ENCODE assay signal across 23 cellular contexts in genomic region chr3:173622156-173622555, GRCh38.
DNase-seq lines count a peak whose midpoint lies in the region; ATAC-seq and TF ChIP-seq lines count a peak whose summit lies in the region.
"Had no signal": no experiment of that assay in that cellular context is flagged by ENCODE, and none has a peak within 500 bp of the region (broad histone marks: within the 10 kb centered on the region; RNA-seq: fewer than 3 reads in every experiment).

No MANE protein-coding gene starts in this region.

- H2AFZ ChIP-seq in KMS-11 (ENCODE audit: low read depth) (no peak overlapping the region), neural cell (ENCODE audit: low read depth, low read length) (no peak overlapping the region)
- H2AFZ ChIP-seq: GM23338, parathyroid adenoma had no signal

- no peak for ATAC-seq in HG02571 (IDR thresholded peaks at IDR 0.05; ENCODE audit: unreplicated experiment)
- ATAC-seq: activated CD8-positive, alpha-beta T cell treated with anti-CD3 and anti-CD28 coated beads, Interleukin-2, amount 10 ng/mL, durations not matched to agents 7 days and 5 days; GM23338; left ventricle myocardium superior; natural killer cell had no signal

- H4K20me1 ChIP-seq in BLaER1: no peaks in the 10 kb centered on the region
- no peaks in the 10 kb centered on the region for H4K20me1 ChIP-seq in KMS-11 (ENCODE audit: insufficient read depth)
- H4K20me1 ChIP-seq in neural cell (ENCODE audit: insufficient read depth): no peaks in the 10 kb centered on the region

- H3K27ac ChIP-seq in BLaER1 (no peak overlapping the region), KMS-11 (no peak overlapping the region), neural cell (ENCODE audit: low read length) (peak overlapping the region; percentile 0)
- H3K27ac ChIP-seq: cardiac muscle cell, HL-60, parathyroid adenoma, sigmoid colon had no signal

- H3K27me3 ChIP-seq in BLaER1 (no peaks in the 10 kb centered on the region), KMS-11 (ENCODE audit: insufficient read depth, low read depth) (no peaks in the 10 kb centered on the region), neural cell (ENCODE audit: insufficient read depth, low read depth, low read length) (no peaks in the 10 kb centered on the region)
- H3K27me3 ChIP-seq: cardiac muscle cell, sigmoid colon had no signal

- H3K9ac ChIP-seq in BLaER1 (no peak overlapping the region), KMS-11 (no peak overlapping the region), neural cell (ENCODE audit: low read length) (no peak overlapping the region)
- H3K9ac ChIP-seq: parathyroid adenoma had no signal

- TF ChIP-seq EP300 in neural cell (conservative IDR thresholded peaks at IDR 0.05; ENCODE audit: poor library complexity, severe bottlenecking): no peak

- H3K36me3 ChIP-seq in BLaER1: no peaks in the 10 kb centered on the region
- H3K36me3 ChIP-seq in KMS-11 (ENCODE audit: insufficient read depth): no peaks in the 10 kb centered on the region
- H3K36me3 ChIP-seq in neural cell (ENCODE audit: insufficient read depth, low read length): no peaks in the 10 kb centered on the region
- H3K36me3 ChIP-seq: cardiac muscle cell, sigmoid colon had no signal

- H3K9me3 ChIP-seq in BLaER1: no peaks in the 10 kb centered on the region
- H3K9me3 ChIP-seq in neural cell (ENCODE audit: low read length): no peaks in the 10 kb centered on the region
- H3K9me3 ChIP-seq: sigmoid colon had no signal

- TF ChIP-seq RAD21 in neural cell (conservative IDR thresholded peaks at IDR 0.05): no peak

- H3K79me2 ChIP-seq in KMS-11 (ENCODE audit: insufficient read depth, low read depth) (no peaks in the 10 kb centered on the region), neural cell (replicated peaks; ENCODE audit: insufficient read depth, low read length) (no peaks in the 10 kb centered on the region)
- H3K79me2 ChIP-seq: parathyroid adenoma had no signal

- no peak overlapping the region for H3K4me3 ChIP-seq in BLaER1
- no peak overlapping the region for H3K4me3 ChIP-seq in KMS-11 (IDR thresholded peaks at IDR 0.05; ENCODE audit: insufficient read depth, low read depth, low read length)
- H3K4me3 ChIP-seq in neural cell (ENCODE audit: low read length): no peak overlapping the region
- H3K4me3 ChIP-seq: cardiac muscle cell, GM23338, sigmoid colon had no signal

- H3K4me2 ChIP-seq in BLaER1: peak overlapping the region; percentile 41
- H3K4me2 ChIP-seq in KMS-11: peak overlapping the region; percentile 33
- H3K4me2 ChIP-seq in neural cell (ENCODE audit: low read length): no peak overlapping the region
- H3K4me2 ChIP-seq: GM23338 had no signal

- no peaks in the 10 kb centered on the region for H3K9me2 ChIP-seq in neural cell (ENCODE audit: insufficient read depth, low read length)

- TF ChIP-seq CTCF in KMS-11 (conservative IDR thresholded peaks at IDR 0.05; ENCODE audit: low read depth, low read length) (no peak), neural cell (IDR thresholded peaks at IDR 0.05; ENCODE audit: poor library complexity, severe bottlenecking) (no peak)

- DNase-seq in cerebellar cortex (ENCODE audit: low spot score) (peak; percentile 85), activated gamma-delta T cell treated with Interleukin-2 at 50 U/mL for 16 hours (no peak), OCI-M2 (lab: John Stamatoyannopoulos, UW; ENCODE audit: unreplicated experiment) (no peak), nucleus accumbens (lab: John Stamatoyannopoulos, UW) (no peak)
- DNase-seq: activated CD8-positive, alpha-beta T cell treated with anti-CD3 and anti-CD28 coated beads, Interleukin-2, amount 10 ng/mL, durations not matched to agents 7 days and 5 days; foreskin melanocyte; hippocampal formation; left ventricle myocardium superior; midbrain; natural killer cell; NCI-H146; NCI-H526 treated with DMSO at 0.1 percent for 48 hours; sigmoid colon; stimulated activated CD4-positive, alpha-beta T cell treated with anti-CD3 and anti-CD28 coated beads, Interleukin-15, amount 100 ng/mL, for 24 hours; SW 1271 had no signal

- H3K4me1 ChIP-seq in BLaER1 (peaks cover 24% of the 10 kb centered on the region), KMS-11 (ENCODE audit: low read depth, poor library complexity, severe bottlenecking) (peaks cover 13% of the 10 kb centered on the region)
- H3K4me1 ChIP-seq: parathyroid adenoma had no signal

- no peaks in the 10 kb centered on the region for H3F3A ChIP-seq in neural cell (ENCODE audit: insufficient read depth, low read length, poor library complexity, severe bottlenecking)

TF ChIP-seq in neural cell, 6 proteins besides CTCF, POLR2A, EP300 and RAD21:
- no peak for TF ChIP-seq TAF1 (IDR thresholded peaks at IDR 0.05; ENCODE audit: low read depth)
- TF ChIP-seq REST (IDR thresholded peaks at IDR 0.05; ENCODE audit: borderline replicate concordance): no peak
- no peak for TF ChIP-seq EZH2 (IDR thresholded peaks at IDR 0.05; ENCODE audit: borderline replicate concordance, insufficient read depth, low read length, poor library complexity, severe bottlenecking)
- TF ChIP-seq MXI1 (conservative IDR thresholded peaks at IDR 0.05; ENCODE audit: poor library complexity, severe bottlenecking): no peak
- TF ChIP-seq POLR2AphosphoS5 (IDR thresholded peaks at IDR 0.05): no peak
- TF ChIP-seq SMC3 (conservative IDR thresholded peaks at IDR 0.05; ENCODE audit: poor library complexity): no peak
TF ChIP-seq in neural cell: peak in this region for 0.
